In genomic region chr1:216325946-216326345, GRCh38 we compare ENCODE assay signal across 32 cellular contexts.
A peak's percentile ranks its signal among the peaks of the same experiment; 100 is the strongest.
DNase-seq lines count a peak whose midpoint lies in the region; ATAC-seq, FAIRE-seq and TF ChIP-seq lines count a peak whose summit lies in the region.
"Had no signal": no experiment of that assay in that cellular context is flagged by ENCODE, and none has a peak within 500 bp of the region (broad histone marks: within the 10 kb centered on the region; RNA-seq: fewer than 3 reads in every experiment).

No MANE protein-coding gene starts in this region.

- CTCF ChIA-PET in Calu3 (lab: Charles Lee) = no interaction called here

- H3K9me3 Mint-ChIP-seq in astrocyte (ENCODE audit: unreplicated experiment) (no peaks in the 10 kb centered on the region), Calu3 (ENCODE audit: low read depth, unreplicated experiment) (no peaks in the 10 kb centered on the region)
- H3K9me3 Mint-ChIP-seq: neural progenitor cell had no signal

- H3K4me2 ChIP-seq in astrocyte (ENCODE audit: low read length) = no peak overlapping the region
- H3K4me2 ChIP-seq: neural progenitor cell had no signal

- H3K27me3 Mint-ChIP-seq in astrocyte (ENCODE audit: low read depth, unreplicated experiment) (no peaks in the 10 kb centered on the region), Calu3 (ENCODE audit: unreplicated experiment) (no peaks in the 10 kb centered on the region)
- H3K27me3 Mint-ChIP-seq: CD4-positive, alpha-beta T cell; progenitor cell of endocrine pancreas; stimulated activated naive CD8-positive, alpha-beta T cell treated with anti-CD3 and anti-CD28 coated beads, Interleukin-15, amount 100 ng/mL, for 72 hours had no signal

- no peak overlapping the region for H3K27ac ChIP-seq in astrocyte (ENCODE audit: low read depth, low read length)
- H3K27ac ChIP-seq: cardiac muscle cell, neural progenitor cell, sigmoid colon, thyroid gland had no signal

- TF ChIP-seq CTCF in astrocyte (IDR thresholded peaks at IDR 0.05; ENCODE audit: insufficient read depth, low read depth, low read length) (no peak), Calu3 (IDR thresholded peaks at IDR 0.05; ENCODE audit: unreplicated experiment) (no peak)

- no peaks in the 10 kb centered on the region for H3K27me3 ChIP-seq in MG63
- H3K27me3 ChIP-seq in astrocyte (ENCODE audit: insufficient read depth, low read length) = no peaks in the 10 kb centered on the region
- H3K27me3 ChIP-seq: cardiac muscle cell, neural progenitor cell, sigmoid colon, thyroid gland had no signal

- no peak for ATAC-seq in HG03095 (IDR thresholded peaks at IDR 0.05; ENCODE audit: unreplicated experiment)
- ATAC-seq in GM19463 (IDR thresholded peaks at IDR 0.05; ENCODE audit: unreplicated experiment) = no peak
- ATAC-seq: stimulated activated naive CD8-positive, alpha-beta T cell treated with anti-CD3 and anti-CD28 coated beads, Interleukin-15, amount 100 ng/mL, for 72 hours had no signal

- H3K36me3 ChIP-seq in MG63 (no peaks in the 10 kb centered on the region), astrocyte (ENCODE audit: insufficient read depth, low read length) (no peaks in the 10 kb centered on the region)
- H3K36me3 ChIP-seq: cardiac muscle cell, neural progenitor cell, sigmoid colon, thyroid gland had no signal

- DNase-seq in DMS53 treated with DMSO at 0.1 percent for 48 hours (lab: John Stamatoyannopoulos, UW; ENCODE audit: unreplicated experiment) (peak; percentile 44), MG63 (peak; percentile 14), astrocyte (ENCODE audit: low read depth) (peak; percentile 31), kidney tubule cell (ENCODE audit: low spot score) (peak; percentile 64), MV-4-11 (lab: John Stamatoyannopoulos, UW) (no peak), Calu3 (no peak)
- DNase-seq: activated CD4-positive, alpha-beta T cell treated with anti-CD3 and anti-CD28 coated beads for 4 hours; activated naive CD4-positive, alpha-beta T cell treated with Interleukin-2 at 50 U/mL for 16 hours; activated T-cell treated with anti-CD3 and anti-CD28 coated beads, Interleukin-2, amount 50 U/mL, for 48 hours; amniotic stem cell; CD4-positive, alpha-beta T cell; cortex of kidney; GDM1; glutamatergic neuron; Karpas-422; kidney glomerular epithelial cell; NCI-H1092 treated with DMSO at 0.1 percent for 48 hours; NCI-H1930; NCI-H510A; NK-92 treated with Interleukin-12 subunit alpha and Interleukin-12 subunit beta, amount 100 ng/mL, for 24 hours; sigmoid colon; stimulated activated naive CD8-positive, alpha-beta T cell treated with anti-CD3 and anti-CD28 coated beads, Interleukin-15, amount 100 ng/mL, for 72 hours; T-helper 2 cell; thyroid gland had no signal

- peaks cover 7% of the 10 kb centered on the region for H3K4me1 Mint-ChIP-seq in astrocyte (ENCODE audit: low read depth, unreplicated experiment)
- H3K4me1 Mint-ChIP-seq in Calu3 (ENCODE audit: low read depth, unreplicated experiment) = no peaks in the 10 kb centered on the region
- H3K4me1 Mint-ChIP-seq: stimulated activated naive CD8-positive, alpha-beta T cell treated with anti-CD3 and anti-CD28 coated beads, Interleukin-15, amount 100 ng/mL, for 72 hours had no signal

- no peak overlapping the region for H3K9ac ChIP-seq in astrocyte (ENCODE audit: low read length)
- H3K9ac ChIP-seq: neural progenitor cell had no signal

- no peaks in the 10 kb centered on the region for H3K9me3 ChIP-seq in MG63
- H3K9me3 ChIP-seq in astrocyte (ENCODE audit: insufficient read depth, low read depth, low read length) = no peaks in the 10 kb centered on the region
- H3K9me3 ChIP-seq: sigmoid colon, thyroid gland had no signal

- H3K4me1 ChIP-seq in astrocyte (ENCODE audit: insufficient read depth, low read length) = no peaks in the 10 kb centered on the region
- H3K4me1 ChIP-seq: neural progenitor cell, sigmoid colon, thyroid gland had no signal

- no TSS peak for BruUV-seq in Calu3 (replicated peaks; lab: Mats Ljungman, UMichigan)

- no peak for FAIRE-seq in astrocyte (lab: Jason Lieb, UNC)
- FAIRE-seq: endometrium, H1, HTR-8/SVneo had no signal

- H3K79me2 ChIP-seq in astrocyte (ENCODE audit: insufficient read depth, low read length) = no peaks in the 10 kb centered on the region

- no peak overlapping the region for H2AFZ ChIP-seq in astrocyte (ENCODE audit: low read depth, low read length)
- H2AFZ ChIP-seq: neural progenitor cell had no signal

- intact Hi-C loops in Calu3 (cut with micrococcal nuclease; ENCODE audit: unreplicated experiment) = no loop called here

- H3K36me3 Mint-ChIP-seq in astrocyte (ENCODE audit: low read depth, unreplicated experiment) = no peaks in the 10 kb centered on the region
- no peaks in the 10 kb centered on the region for H3K36me3 Mint-ChIP-seq in Calu3 (ENCODE audit: insufficient read depth, unreplicated experiment)
- H3K36me3 Mint-ChIP-seq: neural progenitor cell had no signal

- H3K4me3 Mint-ChIP-seq in astrocyte (ENCODE audit: unreplicated experiment) = no peak overlapping the region
- no peak overlapping the region for H3K4me3 Mint-ChIP-seq in Calu3 (ENCODE audit: low read depth, unreplicated experiment)
- H3K4me3 Mint-ChIP-seq: CD4-positive, alpha-beta T cell; neural progenitor cell; stimulated activated naive CD8-positive, alpha-beta T cell treated with anti-CD3 and anti-CD28 coated beads, Interleukin-15, amount 100 ng/mL, for 72 hours had no signal

- H3K4me3 ChIP-seq in MG63 = no peak overlapping the region
- H3K4me3 ChIP-seq in astrocyte (ENCODE audit: insufficient read depth, low read depth, low read length) = no peak overlapping the region
- H3K4me3 ChIP-seq: cardiac muscle cell, neural progenitor cell, sigmoid colon, thyroid gland had no signal

- H3K27ac Mint-ChIP-seq in astrocyte (ENCODE audit: unreplicated experiment) = no peak overlapping the region
- H3K27ac Mint-ChIP-seq in Calu3 (ENCODE audit: unreplicated experiment) = no peak overlapping the region
- H3K27ac Mint-ChIP-seq: CD4-positive, alpha-beta T cell; neural progenitor cell; progenitor cell of endocrine pancreas; stimulated activated naive CD8-positive, alpha-beta T cell treated with anti-CD3 and anti-CD28 coated beads, Interleukin-15, amount 100 ng/mL, for 72 hours had no signal

- no peaks in the 10 kb centered on the region for H4K20me1 ChIP-seq in astrocyte (ENCODE audit: insufficient read depth, low read length)

Comparison
In these comparisons a context has a peak if more than half of its experiments do, and no peak if none do; other contexts are left out.
1. DNase-seq: peak in DMS53 treated with DMSO at 0.1 percent for 48 hours (single experiment), MG63 (single experiment), astrocyte (single experiment) and kidney tubule cell (single experiment); none in MV-4-11 (single experiment) and Calu3 (single experiment).